8 cellular contexts compared by ENCODE assay signal in genomic region chr7:2037301-2037804, GRCh38.
DNase-seq lines count a peak whose midpoint lies in the region; ATAC-seq lines count a peak whose summit lies in the region.

No MANE protein-coding gene starts in this region.

- DNase-seq in Jurkat, Clone E6-1 (ENCODE audit: low read depth, low spot score), result peak; percentile 71
- peak; percentile 36 for DNase-seq in activated T-cell treated with anti-CD3 and anti-CD28 coated beads, Interleukin-2, amount 50 U/mL, for 4 hours
- DNase-seq in left ventricle myocardium superior (peak; percentile 23), NCI-H1105 treated with DMSO at 0.1 percent for 48 hours (lab: John Stamatoyannopoulos, UW) (no peak), NCI-H1694 (lab: John Stamatoyannopoulos, UW) (no peak), cerebellar cortex (ENCODE audit: low spot score) (no peak)
- DNase-seq in stimulated activated CD8-positive, alpha-beta memory T cell treated with anti-CD3 and anti-CD28 coated beads, Interleukin-7, amount 100 ng/mL, for 48 hours (ENCODE audit: extremely low read depth in 1 of 2, low read depth in 1 of 2), result peak; percentile 23 to 25

- ATAC-seq in activated T-cell treated with anti-CD3 and anti-CD28 coated beads, Interleukin-2, amount 50 U/mL, for 4 hours, result peak; percentile 68 to 73
- ATAC-seq in left ventricle myocardium superior (peak; percentile 30), HG03521 (IDR thresholded peaks at IDR 0.05; ENCODE audit: unreplicated experiment) (no peak)

- peaks cover 57% of the 10 kb centered on the region for H3K4me1 Mint-ChIP-seq in activated T-cell treated with anti-CD3 and anti-CD28 coated beads, Interleukin-2, amount 50 U/mL, for 4 hours (ENCODE audit: low read depth)

- peak overlapping the region; percentile 38 for H3K4me3 ChIP-seq in Jurkat, Clone E6-1 (ENCODE audit: low read length)

- no peaks in the 10 kb centered on the region for H3K9me3 Mint-ChIP-seq in activated T-cell treated with anti-CD3 and anti-CD28 coated beads, Interleukin-2, amount 50 U/mL, for 4 hours

- no peaks in the 10 kb centered on the region for H3K27me3 Mint-ChIP-seq in activated T-cell treated with anti-CD3 and anti-CD28 coated beads, Interleukin-2, amount 50 U/mL, for 4 hours (ENCODE audit: low read depth)

- intact Hi-C loops in left ventricle myocardium superior (cut with micrococcal nuclease), result no loop called here

- peak overlapping the region; percentile 80 for H3K4me3 Mint-ChIP-seq in activated T-cell treated with anti-CD3 and anti-CD28 coated beads, Interleukin-2, amount 50 U/mL, for 4 hours

- H3K36me3 Mint-ChIP-seq in activated T-cell treated with anti-CD3 and anti-CD28 coated beads, Interleukin-2, amount 50 U/mL, for 4 hours (ENCODE audit: insufficient read depth), result peaks cover 7% of the 10 kb centered on the region

Comparison
In these comparisons a context has a peak if more than half of its experiments do, and no peak if none do; other contexts are left out.
1. DNase-seq: peak in Jurkat, Clone E6-1 (single experiment), activated T-cell treated with anti-CD3 and anti-CD28 coated beads, Interleukin-2, amount 50 U/mL, for 4 hours (single experiment), left ventricle myocardium superior (single experiment) and stimulated activated CD8-positive, alpha-beta memory T cell treated with anti-CD3 and anti-CD28 coated beads, Interleukin-7, amount 100 ng/mL, for 48 hours (2 of 2); none in NCI-H1105 treated with DMSO at 0.1 percent for 48 hours (single experiment), NCI-H1694 (single experiment) and cerebellar cortex (single experiment).